19 cellular contexts compared by ENCODE assay signal in genomic region chr17:12743046-12743445, GRCh38. TPM values are rescaled to one million over a fixed set of nuclear protein-coding genes. Genes with fewer than 3 reads are reported as not detected.
DNase-seq lines count a peak whose midpoint lies in the region; ATAC-seq and TF ChIP-seq lines count a peak whose summit lies in the region.
"Had no signal": no experiment of that assay in that cellular context is flagged by ENCODE, and none has a peak within 500 bp of the region (broad histone marks: within the 10 kb centered on the region; RNA-seq: fewer than 3 reads in every experiment).

No MANE protein-coding gene starts in this region.

- H3K79me1 ChIP-seq in mesendoderm (ENCODE audit: low read length): no peaks in the 10 kb centered on the region

- no peak overlapping the region for H2BK5ac ChIP-seq in mesendoderm (ENCODE audit: low read length)

- H3K23ac ChIP-seq in mesendoderm (ENCODE audit: low read length): no peak overlapping the region

- H3K56ac ChIP-seq in mesendoderm (ENCODE audit: low read length): no peak overlapping the region

- no peak overlapping the region for H2AK5ac ChIP-seq in mesendoderm (ENCODE audit: low read length)

- H3K27me3 ChIP-seq in cardiac muscle cell: no peaks in the 10 kb centered on the region
- no peaks in the 10 kb centered on the region for H3K27me3 ChIP-seq in mesendoderm (ENCODE audit: insufficient read depth, low read length, poor library complexity)

- H3K36me3 ChIP-seq in cardiac muscle cell: peaks cover 65% of the 10 kb centered on the region
- no peaks in the 10 kb centered on the region for H3K36me3 ChIP-seq in mesendoderm (ENCODE audit: control insufficient read depth, insufficient read depth, low read length)

- WGBS in mesendoderm (ENCODE audit: extremely low coverage, insufficient coverage, low lambda C conversion rate): no CpG with 5 or more reads among the region's 3 CpGs

- no peak overlapping the region for H3K4ac ChIP-seq in mesendoderm (ENCODE audit: low read depth, low read length)

- no peaks in the 10 kb centered on the region for H3K36me3 Mint-ChIP-seq in effector memory CD8-positive, alpha-beta T cell (ENCODE audit: insufficient read depth)
- H3K36me3 Mint-ChIP-seq: CD8-positive, alpha-beta T cell had no signal

- H3K27me3 Mint-ChIP-seq in effector memory CD8-positive, alpha-beta T cell: peaks cover 0 to 7% of the 10 kb centered on the region in 2 donors

- no peaks in the 10 kb centered on the region for H3K9me3 ChIP-seq in cardiac muscle cell (ENCODE audit: low read depth)

- intact Hi-C loops in Right ventricle myocardium inferior (cut with DNase I) (loop anchor here (2.0 to 5.0 kb wide), 3 partner anchors 76 to 486 kb away; no protein-coding TSS in a partner anchor), left ventricle myocardium superior (cut with micrococcal nuclease) (loop anchor here (5.0 to 10.0 kb wide), 2 partner anchors 76 to 198 kb away; partner anchors contain the start of gene MYOCD), posterior vena cava (cut with DNase I) (no loop called here)

- no peaks in the 10 kb centered on the region for H3K4me1 Mint-ChIP-seq in effector memory CD8-positive, alpha-beta T cell (ENCODE audit: low read depth in 2 of 2)

- H3K4me3 Mint-ChIP-seq in effector memory CD8-positive, alpha-beta T cell: no peak overlapping the region
- H3K4me3 Mint-ChIP-seq: CD8-positive, alpha-beta T cell; HFFc6 had no signal

- ATAC-seq in Right ventricle myocardium inferior (no peak), left ventricle myocardium superior (peak; percentile 5), HG02884 (IDR thresholded peaks at IDR 0.05; ENCODE audit: unreplicated experiment) (no peak), GM18502 (IDR thresholded peaks at IDR 0.05; ENCODE audit: poor library complexity, unreplicated experiment) (no peak)
- ATAC-seq in effector memory CD8-positive, alpha-beta T cell (replicated peaks): no peak
- ATAC-seq: CD8-positive, alpha-beta T cell had no signal

- H3K27ac ChIP-seq in cardiac muscle cell (peak overlapping the region; percentile 79), mesendoderm (ENCODE audit: low read depth, low read length) (no peak overlapping the region)

- no peaks in the 10 kb centered on the region for H3K79me2 ChIP-seq in mesendoderm (ENCODE audit: control insufficient read depth, insufficient read depth, low read length)

- peaks cover 30% of the 10 kb centered on the region for H3K4me1 ChIP-seq in cardiac muscle cell (ENCODE audit: low read depth)
- H3K4me1 ChIP-seq in mesendoderm (ENCODE audit: control insufficient read depth, low read depth, low read length): no peaks in the 10 kb centered on the region

- no peak overlapping the region for H3K9ac ChIP-seq in mesendoderm (ENCODE audit: low read length)

- no peak overlapping the region for H2BK120ac ChIP-seq in mesendoderm (ENCODE audit: low read depth, low read length)

- no peak for TF ChIP-seq CTCF in cardiac muscle cell (IDR thresholded peaks at IDR 0.05; ENCODE audit: low read depth, low read length)

- H3K4me3 ChIP-seq in cardiac muscle cell (no peak overlapping the region), mesendoderm (ENCODE audit: low read length) (no peak overlapping the region)
- H3K4me3 ChIP-seq: GM12878 had no signal

- no peak overlapping the region for H2BK15ac ChIP-seq in mesendoderm (replicated peaks; ENCODE audit: low read depth)

- DNase-seq in cardiac muscle cell (ENCODE audit: low read depth in 1 of 2, low spot score in 1 of 2): peak in 1 of 2 donors; percentile 21
- no peak for DNase-seq in Right ventricle myocardium inferior (ENCODE audit: missing footprints)
- no peak for DNase-seq in left ventricle myocardium superior
- peak; percentile 4 for DNase-seq in mesendoderm
- no peak for DNase-seq in effector memory CD8-positive, alpha-beta T cell
- no peak for DNase-seq in posterior vena cava (ENCODE audit: low spot score)
- DNase-seq: AML-193; CD8-positive, alpha-beta T cell; DND-41; H7; HFFc6; KG1; MV-4-11; NCI-H1105 treated with DMSO at 0.1 percent for 48 hours; NCI-H2029 treated with DMSO at 0.1 percent for 48 hours; NCI-H524 treated with DMSO at 0.1 percent for 48 hours had no signal

- H3K9me3 Mint-ChIP-seq in effector memory CD8-positive, alpha-beta T cell: peaks cover 0 to 2% of the 10 kb centered on the region in 2 donors
- H3K9me3 Mint-ChIP-seq: CD8-positive, alpha-beta T cell; HFFc6 had no signal

- no peak overlapping the region for H3K27ac Mint-ChIP-seq in effector memory CD8-positive, alpha-beta T cell
- H3K27ac Mint-ChIP-seq: CD8-positive, alpha-beta T cell; HFFc6 had no signal

- H3K18ac ChIP-seq in mesendoderm (ENCODE audit: low read length): no peak overlapping the region

- no peak overlapping the region for H4K5ac ChIP-seq in mesendoderm (ENCODE audit: low read length)

- H3K4me2 ChIP-seq in mesendoderm (ENCODE audit: low read length): no peak overlapping the region

- H4K8ac ChIP-seq in mesendoderm (ENCODE audit: low read depth, low read length): no peak overlapping the region

RNA-seq across cellular contexts. Expression of gene ARHGAP44, which starts 46.3 kb away (rescaled TPM):
- total RNA-seq in cardiac muscle cell: 7.1 and 13.5 TPM in 2 replicates
- 10.2 and 16.5 TPM in 2 replicates for polyA plus RNA-seq in cardiac muscle cell
- total RNA-seq in Right ventricle myocardium inferior: 8.6 TPM
- 9.9 TPM for total RNA-seq in left ventricle myocardium superior
- polyA plus RNA-seq in mesendoderm (2013, experiment 1 of 2): 5.3 TPM
- 5.5 TPM for polyA plus RNA-seq in mesendoderm (2013, experiment 2 of 2)
- 1 to 10 TPM; 4.2 to 6.0 TPM for total RNA-seq in posterior vena cava
- total RNA-seq: CD8-positive, alpha-beta T cell had no signal

Comparison
In these comparisons a context has a peak if more than half of its experiments do, and no peak if none do; other contexts are left out.
1. intact Hi-C loops: an anchor here in Right ventricle myocardium inferior (2.0 to 5.0 kb wide) and left ventricle myocardium superior (5.0 to 10.0 kb wide); none called in posterior vena cava.